8 cellular contexts compared by ENCODE assay signal in genomic region chr15:55168350-55168974, GRCh38. TPM values are rescaled to one million over a fixed set of nuclear protein-coding genes. Genes with fewer than 3 reads are reported as not detected.
A peak's percentile ranks its signal among the peaks of the same experiment; 100 is the strongest.
DNase-seq lines count a peak whose midpoint lies in the region; ATAC-seq lines count a peak whose summit lies in the region.

No MANE protein-coding gene starts in this region.

- no peaks in the 10 kb centered on the region for H3K9me3 ChIP-seq in CD8-positive, alpha-beta memory T cell (ENCODE audit: low read length)

- CTCF ChIA-PET in CD8-positive, alpha-beta memory T cell (lab: Charles Lee), result interaction anchor here (0.5 to 1.7 kb wide), 3 partner anchors 23 to 896 kb away, joined by 3 read pairs; no protein-coding TSS in a partner anchor

- H3K4me1 Mint-ChIP-seq in CD8-positive, alpha-beta memory T cell, result peaks cover 0 to 2% (median 0%) of the 10 kb centered on the region in 3 donors
- no peaks in the 10 kb centered on the region for H3K4me1 Mint-ChIP-seq in activated CD4-positive, alpha-beta T cell treated with anti-CD3 and anti-CD28 coated beads, Interleukin-2, amount 10 ng/mL, durations not matched to agents 24 days and 14 days
- no peaks in the 10 kb centered on the region for H3K4me1 Mint-ChIP-seq in stimulated activated effector memory CD8-positive, alpha-beta T cell treated with anti-CD3 and anti-CD28 coated beads, Interleukin-12 subunit alpha, Interleukin-12 subunit beta, amount 100 ng/mL, for 72 hours

- DNase-seq in CD8-positive, alpha-beta memory T cell, result peak; percentile 3 to 56 (median 17)
- DNase-seq in NCI-H526 treated with DMSO at 0.1 percent for 48 hours (lab: John Stamatoyannopoulos, UW) (peak; percentile 45), midbrain (lab: John Stamatoyannopoulos, UW) (peak; percentile 45)
- DNase-seq in activated CD4-positive, alpha-beta T cell treated with anti-CD3 and anti-CD28 coated beads, Interleukin-2, amount 10 ng/mL, durations not matched to agents 24 days and 14 days, result peak; percentile 83
- DNase-seq in effector CD4-positive, alpha-beta T cell, result peak; percentile 27
- DNase-seq in stimulated activated effector memory CD8-positive, alpha-beta T cell treated with anti-CD3 and anti-CD28 coated beads, Interleukin-12 subunit alpha, Interleukin-12 subunit beta, amount 100 ng/mL, for 72 hours (ENCODE audit: low spot score in 2 of 2), result peak; percentile 12 to 71

- no peak overlapping the region for H3K4me3 ChIP-seq in CD8-positive, alpha-beta memory T cell (ENCODE audit: low read length)

- H3K36me3 ChIP-seq in CD8-positive, alpha-beta memory T cell (ENCODE audit: insufficient read depth, low read length), result no peaks in the 10 kb centered on the region

- POLR2A ChIA-PET in CD8-positive, alpha-beta memory T cell (lab: Charles Lee), result no interaction called here

- H3K27me3 ChIP-seq in CD8-positive, alpha-beta memory T cell (ENCODE audit: insufficient read depth, low read length, poor library complexity, severe bottlenecking), result no peaks in the 10 kb centered on the region

- H3K27ac Mint-ChIP-seq in CD8-positive, alpha-beta memory T cell, result no peak overlapping the region
- H3K27ac Mint-ChIP-seq in activated CD4-positive, alpha-beta T cell treated with anti-CD3 and anti-CD28 coated beads, Interleukin-2, amount 10 ng/mL, durations not matched to agents 24 days and 14 days, result no peak overlapping the region
- no peak overlapping the region for H3K27ac Mint-ChIP-seq in stimulated activated effector memory CD8-positive, alpha-beta T cell treated with anti-CD3 and anti-CD28 coated beads, Interleukin-12 subunit alpha, Interleukin-12 subunit beta, amount 100 ng/mL, for 72 hours

- H3K4me3 Mint-ChIP-seq in CD8-positive, alpha-beta memory T cell, result no peak overlapping the region
- H3K4me3 Mint-ChIP-seq in activated CD4-positive, alpha-beta T cell treated with anti-CD3 and anti-CD28 coated beads, Interleukin-2, amount 10 ng/mL, durations not matched to agents 24 days and 14 days, result no peak overlapping the region
- no peak overlapping the region for H3K4me3 Mint-ChIP-seq in stimulated activated effector memory CD8-positive, alpha-beta T cell treated with anti-CD3 and anti-CD28 coated beads, Interleukin-12 subunit alpha, Interleukin-12 subunit beta, amount 100 ng/mL, for 72 hours

- ATAC-seq in GM19351 (IDR thresholded peaks at IDR 0.05; ENCODE audit: unreplicated experiment) (peak; percentile 96), HG03439 (IDR thresholded peaks at IDR 0.05; ENCODE audit: unreplicated experiment) (peak; percentile 77)
- peak; percentile 66 for ATAC-seq in stimulated activated effector memory CD8-positive, alpha-beta T cell treated with anti-CD3 and anti-CD28 coated beads, Interleukin-12 subunit alpha, Interleukin-12 subunit beta, amount 100 ng/mL, for 72 hours

- H3K27me3 Mint-ChIP-seq in CD8-positive, alpha-beta memory T cell, result no peaks in the 10 kb centered on the region
- H3K27me3 Mint-ChIP-seq in activated CD4-positive, alpha-beta T cell treated with anti-CD3 and anti-CD28 coated beads, Interleukin-2, amount 10 ng/mL, durations not matched to agents 24 days and 14 days, result no peaks in the 10 kb centered on the region

- peaks cover 0 to 1% (median 0%) of the 10 kb centered on the region in 3 donors for H3K36me3 Mint-ChIP-seq in CD8-positive, alpha-beta memory T cell
- no peaks in the 10 kb centered on the region for H3K36me3 Mint-ChIP-seq in activated CD4-positive, alpha-beta T cell treated with anti-CD3 and anti-CD28 coated beads, Interleukin-2, amount 10 ng/mL, durations not matched to agents 24 days and 14 days (ENCODE audit: low read depth)
- peaks cover 11% of the 10 kb centered on the region for H3K36me3 Mint-ChIP-seq in stimulated activated effector memory CD8-positive, alpha-beta T cell treated with anti-CD3 and anti-CD28 coated beads, Interleukin-12 subunit alpha, Interleukin-12 subunit beta, amount 100 ng/mL, for 72 hours

- intact Hi-C loops in activated CD4-positive, alpha-beta T cell treated with anti-CD3 and anti-CD28 coated beads, Interleukin-2, amount 10 ng/mL, durations not matched to agents 24 days and 14 days (cut with micrococcal nuclease), result no loop called here

- H3K4me1 ChIP-seq in CD8-positive, alpha-beta memory T cell (ENCODE audit: insufficient read depth, low read length), result no peaks in the 10 kb centered on the region

- no peaks in the 10 kb centered on the region for H3K9me3 Mint-ChIP-seq in CD8-positive, alpha-beta memory T cell
- no peaks in the 10 kb centered on the region for H3K9me3 Mint-ChIP-seq in activated CD4-positive, alpha-beta T cell treated with anti-CD3 and anti-CD28 coated beads, Interleukin-2, amount 10 ng/mL, durations not matched to agents 24 days and 14 days
- no peaks in the 10 kb centered on the region for H3K9me3 Mint-ChIP-seq in stimulated activated effector memory CD8-positive, alpha-beta T cell treated with anti-CD3 and anti-CD28 coated beads, Interleukin-12 subunit alpha, Interleukin-12 subunit beta, amount 100 ng/mL, for 72 hours

- H3K27ac ChIP-seq in CD8-positive, alpha-beta memory T cell (ENCODE audit: low read depth, low read length), result no peak overlapping the region

RNA-seq across cellular contexts. Expression of gene RSL24D1, which starts 28.3 kb away (rescaled TPM):
- total RNA-seq in CD8-positive, alpha-beta memory T cell, result 100 to 1,000 TPM; 145 to 154 TPM
- 84.9 TPM for polyA plus RNA-seq in CD8-positive, alpha-beta memory T cell
- total RNA-seq in activated CD4-positive, alpha-beta T cell treated with anti-CD3 and anti-CD28 coated beads, Interleukin-2, amount 10 ng/mL, durations not matched to agents 24 days and 14 days, result 121 TPM in 2 replicates

Comparison
In these comparisons a context has a peak if more than half of its experiments do, and no peak if none do; other contexts are left out.
1. DNase-seq: peak in every context shown above with its lines; median percentile 83 in activated CD4-positive, alpha-beta T cell treated with anti-CD3 and anti-CD28 coated beads, Interleukin-2, amount 10 ng/mL, durations not matched to agents 24 days and 14 days; 45 in NCI-H526 treated with DMSO at 0.1 percent for 48 hours; 45 in midbrain; 42 in stimulated activated effector memory CD8-positive, alpha-beta T cell treated with anti-CD3 and anti-CD28 coated beads, Interleukin-12 subunit alpha, Interleukin-12 subunit beta, amount 100 ng/mL, for 72 hours; 27 in effector CD4-positive, alpha-beta T cell; 17 in CD8-positive, alpha-beta memory T cell.